9 cellular contexts compared by ENCODE assay signal in the genomic region with DNA sequence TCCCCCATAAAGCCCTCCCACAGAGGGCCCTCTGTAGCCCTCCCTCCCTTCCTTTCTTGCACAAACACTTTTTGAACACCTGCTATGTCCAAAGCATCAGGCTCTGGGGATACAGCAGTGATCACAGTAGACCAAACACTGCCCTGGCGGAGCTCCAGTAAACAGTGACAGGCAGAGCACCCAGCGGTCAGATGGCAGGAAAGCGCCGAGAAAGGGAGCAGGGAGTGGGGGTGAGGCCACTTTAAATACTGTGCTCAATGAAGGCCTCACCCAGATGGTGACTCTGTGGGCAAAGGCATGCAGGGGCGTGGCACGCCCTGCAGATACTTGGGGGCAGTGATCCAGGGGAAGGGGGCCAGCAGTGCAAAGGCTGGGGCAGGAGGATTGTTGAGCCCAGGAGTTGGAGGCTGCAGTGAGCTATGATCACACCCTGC. TPM values are rescaled to one million over a fixed set of nuclear protein-coding genes. Genes with fewer than 3 reads are reported as not detected.
DNase-seq lines count a peak whose midpoint lies in the region; ATAC-seq and FAIRE-seq lines count a peak whose summit lies in the region.
"Had no signal": no experiment of that assay in that cellular context is flagged by ENCODE, and none has a peak within 500 bp of the region (broad histone marks: within the 10 kb centered on the region; RNA-seq: fewer than 3 reads in every experiment).

No MANE protein-coding gene starts in this region.

- no peak overlapping the region for H3K4me3 Mint-ChIP-seq in CD4-positive, alpha-beta memory T cell
- H3K4me3 Mint-ChIP-seq in T-cell, result no peak overlapping the region

- peak overlapping the region in 6 of 7 donors; percentile 69 to 92 (median 83) for H3K27ac Mint-ChIP-seq in CD4-positive, alpha-beta memory T cell
- H3K27ac Mint-ChIP-seq in T-cell, result peak overlapping the region; percentile 28 to 60

- H3K36me3 Mint-ChIP-seq in CD4-positive, alpha-beta memory T cell, result peaks cover 23 to 73% of the 10 kb centered on the region in 2 donors
- H3K36me3 Mint-ChIP-seq in T-cell, result peaks cover 37% of the 10 kb centered on the region

- peaks cover 50% of the 10 kb centered on the region for H3K36me3 ChIP-seq in CD4-positive, alpha-beta memory T cell (ENCODE audit: insufficient read depth, low read length)

- no peak overlapping the region for H3K27ac ChIP-seq in CD4-positive, alpha-beta memory T cell (ENCODE audit: low read depth, low read length)

- CTCF ChIA-PET in CD4-positive, alpha-beta memory T cell (lab: Charles Lee; ENCODE audit: partially characterized antibody), result interaction anchor here (1.6 to 32.9 kb wide), 4 partner anchors 18 to 127 kb away, joined by 5 to 556 read pairs (median 7); a partner anchor contains a TSS
- CTCF ChIA-PET in T-cell (lab: Charles Lee), result interaction anchor here (0.5 to 2.1 kb wide), 4 partner anchors 12 to 23 kb away, joined by 5 to 10 read pairs (median 8); no protein-coding TSS in a partner anchor

- H3K4me1 Mint-ChIP-seq in CD4-positive, alpha-beta memory T cell, result peaks cover 23 to 56% (median 38%) of the 10 kb centered on the region in 4 donors
- H3K4me1 Mint-ChIP-seq in T-cell, result peaks cover 41 to 58% (median 54%) of the 10 kb centered on the region in 3 donors

- no peak for FAIRE-seq in HTR-8/SVneo (lab: Jason Lieb, UNC)

- H3K9me3 Mint-ChIP-seq in CD4-positive, alpha-beta memory T cell, result peaks cover 0 to 2% (median 0%) of the 10 kb centered on the region in 8 donors
- no peaks in the 10 kb centered on the region for H3K9me3 Mint-ChIP-seq in T-cell

- intact Hi-C loops in CD4-positive, alpha-beta memory T cell (cut with micrococcal nuclease), result no loop called here

- no peak overlapping the region for H3K4me3 ChIP-seq in CD4-positive, alpha-beta memory T cell (ENCODE audit: low read length in 2 of 2)

- peaks cover 54% of the 10 kb centered on the region for H3K4me1 ChIP-seq in CD4-positive, alpha-beta memory T cell (ENCODE audit: insufficient read depth, low read length)

- DNase-seq in CD4-positive, alpha-beta memory T cell, result no peak
- DNase-seq in HTR-8/SVneo (ENCODE audit: insufficient read length, low spot score) (peak; percentile 53), T-cell (no peak), lung microvascular endothelial cell (ENCODE audit: low read depth in 2 of 2) (peak; percentile 58 to 66), NOMO-1 (lab: John Stamatoyannopoulos, UW; ENCODE audit: unreplicated experiment in 2 of 2) (no peak), hippocampal formation (lab: John Stamatoyannopoulos, UW) (no peak)

- H3K27me3 ChIP-seq in CD4-positive, alpha-beta memory T cell (ENCODE audit: insufficient read depth, low read length), result no peaks in the 10 kb centered on the region

- no peaks in the 10 kb centered on the region for H3K9me3 ChIP-seq in CD4-positive, alpha-beta memory T cell (ENCODE audit: control insufficient read depth in 1 of 2, low read length in 2 of 2)

- POLR2A ChIA-PET in CD4-positive, alpha-beta memory T cell (lab: Charles Lee; ENCODE audit: partially characterized antibody), result interaction anchor here (0.8 to 22.6 kb wide), 4 partner anchors 8 to 124 kb away, joined by 3 to 587 read pairs (median 3); a partner anchor contains a TSS
- POLR2A ChIA-PET in T-cell (lab: Charles Lee), result no interaction called here

- no peaks in the 10 kb centered on the region for H3K27me3 Mint-ChIP-seq in CD4-positive, alpha-beta memory T cell
- no peaks in the 10 kb centered on the region for H3K27me3 Mint-ChIP-seq in T-cell

- no peak for ATAC-seq in T-cell (replicated peaks in 1 of 4)
- no peak for ATAC-seq in activated CD4-positive, CD25-positive, alpha-beta regulatory T cell treated with anti-CD3 and anti-CD28 coated beads, Interleukin-2, amount 50 U/mL, for 24 hours
- no peak for ATAC-seq in GM21367 (IDR thresholded peaks at IDR 0.05; ENCODE audit: unreplicated experiment)

RNA-seq across cellular contexts. Expression of a gene that starts 7.6 kb away (rescaled TPM):
- 1 to 10 TPM in 1 of 2 experiments, under 1 TPM in 1; 0.19 to 1.0 TPM for total RNA-seq in CD4-positive, alpha-beta memory T cell
- 1 to 10 TPM; 5.6 to 6.0 TPM for polyA plus RNA-seq in CD4-positive, alpha-beta memory T cell
- total RNA-seq in T-cell (1 to 10 TPM in 3 of 5 donors, under 1 TPM in 2; 0.50 to 1.9 (median 1.1) TPM), lung microvascular endothelial cell (0.44 and 0.60 TPM in 2 replicates)

RNA-seq across cellular contexts. Expression of a gene that starts 14.7 kb away (rescaled TPM):
- 100 to 1,000 TPM; 150 to 158 TPM for total RNA-seq in CD4-positive, alpha-beta memory T cell
- 100 to 1,000 TPM; 411 to 591 TPM for polyA plus RNA-seq in CD4-positive, alpha-beta memory T cell
- total RNA-seq in T-cell (100 to 1,000 TPM in 3 of 5 donors, 10 to 100 TPM in 2; 69.6 to 132 (median 116) TPM), lung microvascular endothelial cell (257 and 282 TPM in 2 replicates)
- total RNA-seq: chondrocyte had no signal

RNA-seq across cellular contexts. Expression of a gene that starts 33.0 kb away (rescaled TPM):
- under 1 TPM; 0.17 to 0.30 TPM for total RNA-seq in CD4-positive, alpha-beta memory T cell
- polyA plus RNA-seq in CD4-positive, alpha-beta memory T cell, result not detected
- total RNA-seq in T-cell (under 1 TPM in 3 of 5 donors, not detected in 2; 0.13 to 0.18 (median 0.13) TPM), lung microvascular endothelial cell (under 0.01 TPM in 1 of 2 replicates, not detected in the other)
- total RNA-seq: chondrocyte had no signal

Comparison
In these comparisons a context has a peak if more than half of its experiments do, and no peak if none do; other contexts are left out.
1. DNase-seq: peak in HTR-8/SVneo (single experiment) and lung microvascular endothelial cell (2 of 2); none in CD4-positive, alpha-beta memory T cell (0 of 5), T-cell (0 of 34), NOMO-1 (0 of 2) and hippocampal formation (0 of 2).